10 cellular contexts compared by ENCODE assay signal in genomic region chr5:64612349-64612961, GRCh38.
DNase-seq lines count a peak whose midpoint lies in the region; ATAC-seq and TF ChIP-seq lines count a peak whose summit lies in the region.
"Had no signal": no experiment of that assay in that cellular context is flagged by ENCODE, and none has a peak within 500 bp of the region (broad histone marks: within the 10 kb centered on the region; RNA-seq: fewer than 3 reads in every experiment).

No MANE protein-coding gene starts in this region.

- H3K4me1 ChIP-seq in OCI-LY1 (ENCODE audit: insufficient read depth, low read length, severe bottlenecking): no peaks in the 10 kb centered on the region

- H3K4me2 ChIP-seq in OCI-LY1 (ENCODE audit: low read length): no peak overlapping the region

- H3K27ac Mint-ChIP-seq in activated CD4-positive, alpha-beta T cell treated with anti-CD3 and anti-CD28 coated beads for 36 hours: no peak overlapping the region
- H3K27ac Mint-ChIP-seq in endothelial cell (ENCODE audit: unreplicated experiment): no peak overlapping the region
- H3K27ac Mint-ChIP-seq in CD4-positive, alpha-beta T cell: no peak overlapping the region
- H3K27ac Mint-ChIP-seq: stimulated activated naive CD8-positive, alpha-beta T cell treated with anti-CD3 and anti-CD28 coated beads, Interleukin-15, Interleukin-2, amounts not matched to agents 100 ng/mL and 50 ng/mL, for 24 hours had no signal

- no peaks in the 10 kb centered on the region for H3K36me3 ChIP-seq in OCI-LY1 (ENCODE audit: insufficient read depth, low read length)

- TF ChIP-seq CTCF in OCI-LY1 (IDR thresholded peaks at IDR 0.05; ENCODE audit: low read length): peak; percentile 85
- TF ChIP-seq CTCF in endothelial cell (IDR thresholded peaks at IDR 0.05; ENCODE audit: unreplicated experiment): peak; percentile 53
- no peak for TF ChIP-seq CTCF in CD4-positive, alpha-beta T cell (IDR thresholded peaks at IDR 0.05)

- H3K27me3 ChIP-seq in OCI-LY1 (ENCODE audit: insufficient read depth, low read length): no peaks in the 10 kb centered on the region; the same call in 1 of the 2 replicates
- H3K27me3 ChIP-seq in CD4-positive, alpha-beta T cell (ENCODE audit: control insufficient read depth, insufficient read depth, low read length): peaks cover 4% of the 10 kb centered on the region

- no peak overlapping the region for H3K4me3 Mint-ChIP-seq in activated CD4-positive, alpha-beta T cell treated with anti-CD3 and anti-CD28 coated beads for 36 hours
- H3K4me3 Mint-ChIP-seq in endothelial cell (ENCODE audit: unreplicated experiment): no peak overlapping the region
- no peak overlapping the region for H3K4me3 Mint-ChIP-seq in CD4-positive, alpha-beta T cell
- H3K4me3 Mint-ChIP-seq: central memory CD8-positive, alpha-beta T cell; stimulated activated naive CD8-positive, alpha-beta T cell treated with anti-CD3 and anti-CD28 coated beads, Interleukin-15, Interleukin-2, amounts not matched to agents 100 ng/mL and 50 ng/mL, for 24 hours had no signal

- no peaks in the 10 kb centered on the region for H3K9me2 ChIP-seq in OCI-LY1 (ENCODE audit: low read depth, low read length)

- no peaks in the 10 kb centered on the region for H4K20me1 ChIP-seq in OCI-LY1 (ENCODE audit: insufficient read depth, low read length)

- no peak overlapping the region for H3K27ac ChIP-seq in OCI-LY1 (ENCODE audit: low read depth, low read length, poor library complexity, severe bottlenecking)
- H3K27ac ChIP-seq in CD4-positive, alpha-beta T cell (ENCODE audit: low read depth, low read length): no peak overlapping the region

- no peaks in the 10 kb centered on the region for H3K36me3 Mint-ChIP-seq in activated CD4-positive, alpha-beta T cell treated with anti-CD3 and anti-CD28 coated beads for 36 hours (ENCODE audit: low read depth)
- H3K36me3 Mint-ChIP-seq in endothelial cell (ENCODE audit: low read depth, unreplicated experiment): no peaks in the 10 kb centered on the region
- no peaks in the 10 kb centered on the region for H3K36me3 Mint-ChIP-seq in CD4-positive, alpha-beta T cell (ENCODE audit: low read depth)

- no peaks in the 10 kb centered on the region for H3K9me3 Mint-ChIP-seq in activated CD4-positive, alpha-beta T cell treated with anti-CD3 and anti-CD28 coated beads for 36 hours (ENCODE audit: low read depth)
- H3K9me3 Mint-ChIP-seq in endothelial cell (ENCODE audit: unreplicated experiment): no peaks in the 10 kb centered on the region
- no peaks in the 10 kb centered on the region for H3K9me3 Mint-ChIP-seq in CD4-positive, alpha-beta T cell
- H3K9me3 Mint-ChIP-seq: central memory CD8-positive, alpha-beta T cell; stimulated activated naive CD8-positive, alpha-beta T cell treated with anti-CD3 and anti-CD28 coated beads, Interleukin-15, Interleukin-2, amounts not matched to agents 100 ng/mL and 50 ng/mL, for 24 hours had no signal

- H2AFZ ChIP-seq in OCI-LY1 (ENCODE audit: low read length): no peak overlapping the region

- no peaks in the 10 kb centered on the region for H3K4me1 Mint-ChIP-seq in activated CD4-positive, alpha-beta T cell treated with anti-CD3 and anti-CD28 coated beads for 36 hours
- peaks cover 3% of the 10 kb centered on the region for H3K4me1 Mint-ChIP-seq in endothelial cell (ENCODE audit: unreplicated experiment)
- H3K4me1 Mint-ChIP-seq in CD4-positive, alpha-beta T cell (ENCODE audit: low read depth): no peaks in the 10 kb centered on the region
- H3K4me1 Mint-ChIP-seq: central memory CD8-positive, alpha-beta T cell had no signal

- intact Hi-C loops in activated CD4-positive, alpha-beta T cell treated with anti-CD3 and anti-CD28 coated beads for 36 hours (cut with DNase I, micrococcal nuclease): loop anchor here (1.0 to 5.0 kb wide), 4 partner anchors 383 to 1212 kb away; no protein-coding TSS in a partner anchor
- intact Hi-C loops in CD4-positive, alpha-beta T cell (cut with DNase I, micrococcal nuclease): no loop called here

- peaks cover 19% of the 10 kb centered on the region for H3K27me3 Mint-ChIP-seq in activated CD4-positive, alpha-beta T cell treated with anti-CD3 and anti-CD28 coated beads for 36 hours
- peaks cover 3% of the 10 kb centered on the region for H3K27me3 Mint-ChIP-seq in endothelial cell (ENCODE audit: unreplicated experiment)
- peaks cover 34% of the 10 kb centered on the region for H3K27me3 Mint-ChIP-seq in CD4-positive, alpha-beta T cell

- H3K79me2 ChIP-seq in OCI-LY1 (ENCODE audit: insufficient read depth, low read length): no peaks in the 10 kb centered on the region

- no peaks in the 10 kb centered on the region for H3F3A ChIP-seq in OCI-LY1 (ENCODE audit: insufficient read depth, low read length)

- no peak for ATAC-seq in activated CD4-positive, alpha-beta T cell treated with anti-CD3 and anti-CD28 coated beads for 36 hours
- peak; percentile 44 for ATAC-seq in HG03432 (IDR thresholded peaks at IDR 0.05; ENCODE audit: unreplicated experiment)
- no peak for ATAC-seq in CD4-positive, alpha-beta T cell (ENCODE audit: poor library complexity)
- no peak for ATAC-seq in HG03439 (IDR thresholded peaks at IDR 0.05; ENCODE audit: unreplicated experiment)

- no peaks in the 10 kb centered on the region for H3K9me3 ChIP-seq in OCI-LY1 (ENCODE audit: low read length)
- H3K9me3 ChIP-seq in CD4-positive, alpha-beta T cell (ENCODE audit: control insufficient read depth, low read length): no peaks in the 10 kb centered on the region

- no peak overlapping the region for H3K4me3 ChIP-seq in OCI-LY1 (ENCODE audit: low read depth, low read length, poor library complexity, severe bottlenecking)

- peak; percentile 38 for DNase-seq in activated CD4-positive, alpha-beta T cell treated with anti-CD3 and anti-CD28 coated beads for 36 hours
- no peak for DNase-seq in activated CD4-positive, alpha-beta T cell treated with anti-CD3 and anti-CD28 coated beads for 1 hour
- DNase-seq in endothelial cell (ENCODE audit: low spot score) (peak; percentile 58), midbrain (lab: John Stamatoyannopoulos, UW) (peak; percentile 68)
- DNase-seq in CD4-positive, alpha-beta T cell: no peak

- CTCF ChIA-PET in activated CD4-positive, alpha-beta T cell treated with anti-CD3 and anti-CD28 coated beads for 36 hours (lab: Charles Lee): interaction anchor here (0.6 to 5.3 kb wide), 7 partner anchors 9 to 383 kb away, joined by 3 to 35 read pairs (median 3); no protein-coding TSS in a partner anchor
- CTCF ChIA-PET in CD4-positive, alpha-beta T cell (lab: Charles Lee): no interaction called here

- POLR2A ChIA-PET in activated CD4-positive, alpha-beta T cell treated with anti-CD3 and anti-CD28 coated beads for 36 hours (lab: Charles Lee): no interaction called here
- POLR2A ChIA-PET in CD4-positive, alpha-beta T cell (lab: Charles Lee): no interaction called here

- H3K9ac ChIP-seq in OCI-LY1 (ENCODE audit: low read length): no peak overlapping the region

Comparison
In these comparisons a context has a peak if more than half of its experiments do, and no peak if none do; other contexts are left out.
1. DNase-seq: peak in activated CD4-positive, alpha-beta T cell treated with anti-CD3 and anti-CD28 coated beads for 36 hours (single experiment), endothelial cell (single experiment) and midbrain (single experiment); none in activated CD4-positive, alpha-beta T cell treated with anti-CD3 and anti-CD28 coated beads for 1 hour (single experiment) and CD4-positive, alpha-beta T cell (0 of 10).
2. intact Hi-C loops: an anchor here in activated CD4-positive, alpha-beta T cell treated with anti-CD3 and anti-CD28 coated beads for 36 hours (1.0 to 5.0 kb wide); none called in CD4-positive, alpha-beta T cell.